In the genomic region with DNA sequence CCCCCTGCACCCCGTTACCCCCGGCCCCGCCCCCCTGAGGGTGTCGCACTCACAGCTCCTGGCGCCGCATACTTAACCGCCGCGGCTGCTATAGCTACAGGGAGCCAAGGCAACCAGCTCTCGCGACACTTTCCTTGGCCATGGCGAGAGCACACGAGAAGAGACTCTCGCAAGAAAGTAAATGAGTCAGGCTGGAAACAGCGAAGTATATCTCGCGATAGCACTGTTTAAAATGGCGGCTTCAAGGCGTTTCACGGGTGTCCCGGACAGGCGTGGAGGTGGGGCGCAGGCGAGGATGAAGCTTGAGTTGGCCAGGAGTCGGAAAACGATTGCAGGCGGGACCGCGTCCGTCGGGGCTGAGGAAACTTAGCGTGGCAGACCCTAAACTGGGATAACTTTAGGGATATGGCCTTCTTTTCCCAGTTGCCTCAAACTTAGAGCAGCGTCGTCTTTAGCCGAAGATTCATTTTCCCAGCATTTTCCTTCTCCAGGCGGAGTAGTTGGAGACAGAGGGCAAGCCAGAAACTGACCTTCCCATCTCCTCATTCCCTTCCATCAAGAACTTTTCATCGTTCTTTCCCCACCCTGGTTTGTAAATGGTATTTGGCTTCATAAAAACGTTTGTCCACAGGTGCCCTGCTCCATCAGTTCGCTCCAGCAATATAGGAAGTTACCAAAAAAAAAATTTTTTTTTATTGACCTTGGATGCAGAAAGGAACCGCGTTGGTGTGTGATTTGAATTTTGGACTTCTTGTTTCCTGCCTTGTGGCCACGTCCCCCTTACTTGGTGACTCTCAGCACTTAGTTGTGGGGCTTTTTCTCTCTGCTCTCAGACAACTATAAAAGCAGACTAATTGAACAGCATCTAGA, we compare ENCODE assay signal across 8 cellular contexts. TPM values are rescaled to one million over a fixed set of nuclear protein-coding genes. Genes with fewer than 3 reads are reported as not detected.
DNase-seq lines count a peak whose midpoint lies in the region; ATAC-seq, FAIRE-seq and TF ChIP-seq lines count a peak whose summit lies in the region.

No MANE protein-coding gene starts in this region.

- POLR2A ChIA-PET in endothelial cell of umbilical vein (lab: Charles Lee) = interaction anchor here (0.6 to 0.9 kb wide), 3 partner anchors 9 to 14 kb away, joined by 3 to 4 read pairs (median 3); no protein-coding TSS in a partner anchor

- intact Hi-C loops in Calu3 (cut with micrococcal nuclease; ENCODE audit: unreplicated experiment) (loop anchor here (5.0 kb wide), 1 partner anchor 34 kb away; a partner anchor contains a TSS), endothelial cell of umbilical vein (cut with micrococcal nuclease) (loop anchor here (1.0 to 5.0 kb wide), 2 partner anchors 39 to 97 kb away; no protein-coding TSS in a partner anchor)

- peak; percentile 94 for DNase-seq in Calu3
- DNase-seq in NT2/D1 (ENCODE audit: low read depth, low spot score) = peak; percentile 92
- DNase-seq in activated CD8-positive, alpha-beta memory T cell treated with anti-CD3 and anti-CD28 coated beads, Interleukin-2, amount 50 U/mL, for 4 hours = peak; percentile 93
- DNase-seq in endothelial cell of umbilical vein (ENCODE audit: low read depth, low spot score) = peak; percentile 99
- peak; percentile 86 to 88 for DNase-seq in mesothelial cell of epicardium (ENCODE audit: low spot score in 2 of 2, unreplicated experiment in 2 of 2)
- peak; percentile 85 to 93 for DNase-seq in stimulated activated CD8-positive, alpha-beta memory T cell treated with anti-CD3 and anti-CD28 coated beads, Interleukin-15, amount 100 ng/mL, for 4 hours (ENCODE audit: low read depth in 2 of 2)

- BruUV-seq in Calu3 (replicated peaks; lab: Mats Ljungman, UMichigan) = TSS peak; percentile 89
- BruUV-seq in endothelial cell of umbilical vein (replicated peaks; lab: Mats Ljungman, UMichigan) = TSS peak; percentile 91

- peak overlapping the region; percentile 98 for H3K9ac ChIP-seq in HUES48 (ENCODE audit: low read depth, low read length)
- H3K9ac ChIP-seq in NT2/D1 (ENCODE audit: insufficient read length, low read depth) = peak overlapping the region; percentile 92
- peak overlapping the region; percentile 88 for H3K9ac ChIP-seq in endothelial cell of umbilical vein (replicated peaks; ENCODE audit: extremely low read depth, insufficient read depth, low read length)

- no peaks in the 10 kb centered on the region for H3K9me3 Mint-ChIP-seq in Calu3 (ENCODE audit: low read depth, unreplicated experiment)
- no peaks in the 10 kb centered on the region for H3K9me3 Mint-ChIP-seq in mesothelial cell of epicardium

- CTCF ChIA-PET in Calu3 (lab: Charles Lee) = interaction anchor here (0.6 to 2.2 kb wide), 10 partner anchors 15 to 524 kb away, joined by 3 to 9 read pairs (median 3); a partner anchor contains a TSS
- CTCF ChIA-PET in endothelial cell of umbilical vein (lab: Charles Lee) = interaction anchor here (0.6 to 2.4 kb wide), 6 partner anchors 15 to 329 kb away, joined by 3 to 9 read pairs (median 4); no protein-coding TSS in a partner anchor

- H3K36me3 ChIP-seq in HUES48 (ENCODE audit: control insufficient read depth, insufficient read depth, low read length) (no peaks in the 10 kb centered on the region), NT2/D1 (ENCODE audit: insufficient read depth, insufficient read length, low read length) (peaks cover 2% of the 10 kb centered on the region), endothelial cell of umbilical vein (ENCODE audit: control insufficient read depth in 2 of 2, extremely low read depth in 1 of 2, insufficient read depth in 2 of 2, low read length in 2 of 2) (no peaks in the 10 kb centered on the region)

- H3K9me3 ChIP-seq in HUES48 (ENCODE audit: control insufficient read depth, insufficient read depth, low read length) (no peaks in the 10 kb centered on the region), NT2/D1 (ENCODE audit: insufficient read depth, low read length) (no peaks in the 10 kb centered on the region), endothelial cell of umbilical vein (replicated peaks; ENCODE audit: control insufficient read depth, insufficient read depth, low read length) (no peaks in the 10 kb centered on the region)

- no peaks in the 10 kb centered on the region for H3K79me2 ChIP-seq in endothelial cell of umbilical vein (ENCODE audit: control insufficient read depth, insufficient read depth, low read length)

- H3K4me2 ChIP-seq in endothelial cell of umbilical vein (ENCODE audit: insufficient read depth, low read length) = peak overlapping the region; percentile 74

- dilution Hi-C loops in endothelial cell of umbilical vein (cut with MboI; ENCODE audit: extremely low pct_ligation_motif_present, low sequenced_read_pairs) = loop anchor here (10.0 kb wide), 1 partner anchor 91 kb away; no protein-coding TSS in a partner anchor

- peak; percentile 96 for ATAC-seq in GM21423 (IDR thresholded peaks at IDR 0.05; ENCODE audit: unreplicated experiment)

- peak; percentile 92 for TF ChIP-seq POLR2A in endothelial cell of umbilical vein (IDR thresholded peaks at IDR 0.05; ENCODE audit: low read depth, low read length)

- H3K27ac ChIP-seq in HUES48 (ENCODE audit: low read depth, low read length) = peak overlapping the region; percentile 95
- peak overlapping the region; percentile 46 for H3K27ac ChIP-seq in endothelial cell of umbilical vein (ENCODE audit: insufficient read depth, low read depth, low read length)

- peak overlapping the region; percentile 100 for H3K27ac Mint-ChIP-seq in Calu3 (ENCODE audit: unreplicated experiment)
- peak overlapping the region; percentile 99 for H3K27ac Mint-ChIP-seq in mesothelial cell of epicardium

- H3K4me3 ChIP-seq in HUES48 (ENCODE audit: low read depth, low read length) (peak overlapping the region; percentile 95), NT2/D1 (ENCODE audit: insufficient read length, low read depth) (peak overlapping the region; percentile 94), endothelial cell of umbilical vein (replicated peaks in 1 of 3; ENCODE audit: insufficient read depth in 1 of 3, low read depth in 1 of 3, low read length in 3 of 3) (peak overlapping the region; percentile 66 to 82 (median 77))

- no peaks in the 10 kb centered on the region for H4K20me1 ChIP-seq in endothelial cell of umbilical vein (replicated peaks; ENCODE audit: control insufficient read depth, extremely low read depth, insufficient read depth, low read length)

- peak overlapping the region; percentile 94 for H2AFZ ChIP-seq in endothelial cell of umbilical vein (ENCODE audit: low read depth, low read length)

- H3K36me3 Mint-ChIP-seq in Calu3 (ENCODE audit: insufficient read depth, unreplicated experiment) = peaks cover 19% of the 10 kb centered on the region
- H3K36me3 Mint-ChIP-seq in mesothelial cell of epicardium = no peaks in the 10 kb centered on the region

- H3K27me3 ChIP-seq in HUES48 (ENCODE audit: control insufficient read depth, insufficient read depth, low read length) = no peaks in the 10 kb centered on the region
- H3K27me3 ChIP-seq in NT2/D1 (ENCODE audit: insufficient read depth, insufficient read length) = no peaks in the 10 kb centered on the region
- no peaks in the 10 kb centered on the region for H3K27me3 ChIP-seq in endothelial cell of umbilical vein (ENCODE audit: control insufficient read depth in 2 of 2, insufficient read depth in 2 of 2, low read length in 2 of 2)

- TF ChIP-seq CTCF in Calu3 (IDR thresholded peaks at IDR 0.05; ENCODE audit: unreplicated experiment) (no peak), endothelial cell of umbilical vein (IDR thresholded peaks at IDR 0.05; ENCODE audit: extremely low read depth in 1 of 2, insufficient read depth in 1 of 2, low read depth in 1 of 2, low read length in 2 of 2) (no peak), mesothelial cell of epicardium (IDR thresholded peaks at IDR 0.05; ENCODE audit: unreplicated experiment) (no peak)

- peak; percentile 97 for FAIRE-seq in endothelial cell of umbilical vein (lab: Jason Lieb, UNC)

- no peaks in the 10 kb centered on the region for H3K4me1 ChIP-seq in HUES48 (ENCODE audit: control insufficient read depth, insufficient read depth, low read length)
- H3K4me1 ChIP-seq in NT2/D1 (ENCODE audit: insufficient read depth, insufficient read length) = no peaks in the 10 kb centered on the region
- peaks cover 9% of the 10 kb centered on the region for H3K4me1 ChIP-seq in endothelial cell of umbilical vein (ENCODE audit: control insufficient read depth, extremely low read depth, insufficient read depth, low read length)

- no peaks in the 10 kb centered on the region for H3K9me1 ChIP-seq in endothelial cell of umbilical vein (replicated peaks; ENCODE audit: control insufficient read depth, extremely low read depth, insufficient read depth, low read length)

- H3K27me3 Mint-ChIP-seq in Calu3 (ENCODE audit: unreplicated experiment) (no peaks in the 10 kb centered on the region), mesothelial cell of epicardium (ENCODE audit: low read depth) (no peaks in the 10 kb centered on the region)

- H3K4me3 Mint-ChIP-seq in Calu3 (ENCODE audit: low read depth, unreplicated experiment) (peak overlapping the region; percentile 86), mesothelial cell of epicardium (peak overlapping the region; percentile 95)

- H3K4me1 Mint-ChIP-seq in Calu3 (ENCODE audit: low read depth, unreplicated experiment) (no peaks in the 10 kb centered on the region), mesothelial cell of epicardium (peaks cover 27% of the 10 kb centered on the region)

RNA-seq across cellular contexts. Expression of a gene that starts 15.2 kb away (rescaled TPM):
- total RNA-seq in Calu3 (2022) (not detected in 2 replicates), endothelial cell of umbilical vein (not detected in 2 replicates), mesothelial cell of epicardium (1.4 to 2.1 TPM (median 1.7 TPM) in 3 replicates)
- not detected in 2 replicates for polyA plus RNA-seq in endothelial cell of umbilical vein
- polyA plus RNA-seq in endothelial cell of umbilical vein (2011; cell fraction: cytosol; rRNA removed) = not detected in 2 replicates
- not detected in 2 replicates for polyA plus RNA-seq in endothelial cell of umbilical vein (2011; cell fraction: nucleus; rRNA removed)
- not detected in 2 replicates for polyA plus RNA-seq in endothelial cell of umbilical vein (2012)
- not detected in 2 replicates for polyA minus RNA-seq in endothelial cell of umbilical vein
- not detected for polyA minus RNA-seq in endothelial cell of umbilical vein (2011; cell fraction: cytosol; rRNA and poly(A)+ RNA removed)
- polyA minus RNA-seq in endothelial cell of umbilical vein (2011; cell fraction: nucleus; rRNA and poly(A)+ RNA removed) = not detected in 2 replicates

RNA-seq across cellular contexts. Expression of a gene that starts 29.7 kb away (rescaled TPM):
- total RNA-seq in Calu3 (2022) = 0.34 TPM in 1 of 2 replicates, not detected in the other
- total RNA-seq in endothelial cell of umbilical vein = not detected in 2 replicates
- polyA plus RNA-seq in endothelial cell of umbilical vein = not detected in 2 replicates
- polyA plus RNA-seq in endothelial cell of umbilical vein (2011; cell fraction: cytosol; rRNA removed) = not detected in 2 replicates
- 0.03 TPM in 1 of 2 replicates, not detected in the other for polyA plus RNA-seq in endothelial cell of umbilical vein (2011; cell fraction: nucleus; rRNA removed)
- polyA plus RNA-seq in endothelial cell of umbilical vein (2012) = not detected in 2 replicates
- polyA minus RNA-seq in endothelial cell of umbilical vein = not detected in 2 replicates
- polyA minus RNA-seq in endothelial cell of umbilical vein (2011; cell fraction: cytosol; rRNA and poly(A)+ RNA removed) = not detected
- not detected in 2 replicates for polyA minus RNA-seq in endothelial cell of umbilical vein (2011; cell fraction: nucleus; rRNA and poly(A)+ RNA removed)
- 0.07 to 0.22 TPM (median 0.11 TPM) in 3 replicates for total RNA-seq in mesothelial cell of epicardium

RNA-seq across cellular contexts. Expression of a gene that starts 35.0 kb away (rescaled TPM):
- 39.4 and 48.1 TPM in 2 replicates for total RNA-seq in Calu3 (2022)
- 13.5 and 14.2 TPM in 2 replicates for total RNA-seq in endothelial cell of umbilical vein
- polyA plus RNA-seq in endothelial cell of umbilical vein = 6.5 and 9.3 TPM in 2 replicates
- polyA plus RNA-seq in endothelial cell of umbilical vein (2011; cell fraction: cytosol; rRNA removed) = 4.5 and 5.8 TPM in 2 replicates
- 11.7 and 16.5 TPM in 2 replicates for polyA plus RNA-seq in endothelial cell of umbilical vein (2011; cell fraction: nucleus; rRNA removed)
- polyA plus RNA-seq in endothelial cell of umbilical vein (2012) = 5.4 and 10.4 TPM in 2 replicates
- 21.0 and 29.7 TPM in 2 replicates for polyA minus RNA-seq in endothelial cell of umbilical vein
- 14.0 TPM for polyA minus RNA-seq in endothelial cell of umbilical vein (2011; cell fraction: cytosol; rRNA and poly(A)+ RNA removed)
- 11.0 and 14.6 TPM in 2 replicates for polyA minus RNA-seq in endothelial cell of umbilical vein (2011; cell fraction: nucleus; rRNA and poly(A)+ RNA removed)
- 24.5 to 26.9 TPM (median 26.7 TPM) in 3 replicates for total RNA-seq in mesothelial cell of epicardium

Comparison
In these comparisons a context has a peak if more than half of its experiments do, and no peak if none do; other contexts are left out.
1. Peak in every context shown above with its lines: DNase-seq, ATAC-seq, H3K4me3 ChIP-seq and H3K27ac ChIP-seq.